In genomic region chr7:131692131-131692960, GRCh38 we compare ENCODE assay signal across 8 cellular contexts.
A peak's percentile ranks its signal among the peaks of the same experiment; 100 is the strongest.
DNase-seq lines count a peak whose midpoint lies in the region; ATAC-seq and TF ChIP-seq lines count a peak whose summit lies in the region.

No MANE protein-coding gene starts in this region.

- no peak overlapping the region for H3K9ac ChIP-seq in OCI-LY3 (ENCODE audit: low read length)

- H3K27me3 Mint-ChIP-seq in HFFc6 (ENCODE audit: insufficient read depth), result peaks cover 21% of the 10 kb centered on the region

- H3K79me2 ChIP-seq in OCI-LY3 (ENCODE audit: low read length) (no peaks in the 10 kb centered on the region), hepatocyte (no peaks in the 10 kb centered on the region)

- H3K27me3 ChIP-seq in OCI-LY3 (ENCODE audit: low read depth, low read length) (peaks cover 6% of the 10 kb centered on the region; the same call in 1 of the 2 replicates), hepatocyte (peaks cover 10% of the 10 kb centered on the region), gastrocnemius medialis (peaks cover 7 to 13% (median 12%) of the 10 kb centered on the region in 3 donors)

- H3K9me3 Mint-ChIP-seq in HFFc6, result no peaks in the 10 kb centered on the region
- H3K9me3 Mint-ChIP-seq in activated naive CD4-positive, alpha-beta T cell treated with anti-CD3 and anti-CD28 coated beads, Interleukin-2, amount 50 U/mL, for 72 hours, result no peaks in the 10 kb centered on the region

- H2AFZ ChIP-seq in OCI-LY3 (ENCODE audit: low read depth, low read length) (0 out of 2 replicates have a peak overlapping the region, but pooled peaks have one; percentile 33), hepatocyte (no peak overlapping the region)

- 29% methylated on average over 30 of the region's 30 CpGs for WGBS in hepatocyte (ENCODE audit: low lambda C conversion rate, missing lambda C conversion rate)

- H3K4me3 ChIP-seq in OCI-LY3 (ENCODE audit: low read length) (peak overlapping the region; percentile 49), hepatocyte (no peak overlapping the region), gastrocnemius medialis (no peak overlapping the region)

- H3K36me3 ChIP-seq in OCI-LY3 (replicated peaks; ENCODE audit: low read depth, low read length), result no peaks in the 10 kb centered on the region
- no peaks in the 10 kb centered on the region for H3K36me3 ChIP-seq in hepatocyte (replicated peaks; ENCODE audit: insufficient read depth, low read depth)
- H3K36me3 ChIP-seq in gastrocnemius medialis, result no peaks in the 10 kb centered on the region

- no peaks in the 10 kb centered on the region for H3K36me3 Mint-ChIP-seq in HFFc6 (ENCODE audit: low read depth)
- H3K36me3 Mint-ChIP-seq in activated naive CD4-positive, alpha-beta T cell treated with anti-CD3 and anti-CD28 coated beads, Interleukin-2, amount 50 U/mL, for 72 hours, result no peaks in the 10 kb centered on the region

- H3K27ac Mint-ChIP-seq in HFFc6, result no peak overlapping the region
- no peak overlapping the region for H3K27ac Mint-ChIP-seq in activated naive CD4-positive, alpha-beta T cell treated with anti-CD3 and anti-CD28 coated beads, Interleukin-2, amount 50 U/mL, for 72 hours

- DNase-seq in Caki2 (ENCODE audit: low read depth), result peak; percentile 35
- no peak for DNase-seq in HFFc6
- DNase-seq in activated naive CD4-positive, alpha-beta T cell treated with anti-CD3 and anti-CD28 coated beads, Interleukin-2, amount 50 U/mL, for 72 hours (ENCODE audit: low spot score in 2 of 2), result peak; percentile 62 to 74
- peak; percentile 86 for DNase-seq in hepatocyte (ENCODE audit: low spot score)
- DNase-seq in gastrocnemius medialis, result peak in 1 of 2 donors; percentile 14
- no peak for DNase-seq in GF-D8 (lab: John Stamatoyannopoulos, UW)

- H3K9me2 ChIP-seq in hepatocyte (replicated peaks; ENCODE audit: insufficient read depth), result no peaks in the 10 kb centered on the region

- in situ Hi-C loops in Caki2 (cut with HindIII; ENCODE audit: low pct_unique_long_range_greater_than_20kb, low sequenced_read_pairs), result no loop called here
- in situ Hi-C loops in gastrocnemius medialis (cut with MboI; ENCODE audit: low sequenced_read_pairs in 4 of 4), result loop anchor here in 2 of 4 donors (25.0 kb wide), 1 partner anchor 895 kb away; the partner anchor contains the start of gene PLXNA4 (in 2 of the 2)

- H3K4me2 ChIP-seq in OCI-LY3 (ENCODE audit: low read length) (peak overlapping the region; percentile 55), hepatocyte (peak overlapping the region; percentile 58)

- peak; percentile 57 to 80 for ATAC-seq in activated naive CD4-positive, alpha-beta T cell treated with anti-CD3 and anti-CD28 coated beads, Interleukin-2, amount 50 U/mL, for 72 hours
- peak; percentile 30 to 47 for ATAC-seq in gastrocnemius medialis
- no peak for ATAC-seq in HG03520 (IDR thresholded peaks at IDR 0.05; ENCODE audit: unreplicated experiment)

- H3K4me1 ChIP-seq in OCI-LY3 (ENCODE audit: low read length) (peaks cover 5% of the 10 kb centered on the region; the same call in 1 of the 2 replicates), hepatocyte (ENCODE audit: insufficient read depth) (no peaks in the 10 kb centered on the region), gastrocnemius medialis (no peaks in the 10 kb centered on the region)

- H4K20me1 ChIP-seq in OCI-LY3 (ENCODE audit: insufficient read depth, low read length) (no peaks in the 10 kb centered on the region), hepatocyte (ENCODE audit: insufficient read depth, poor library complexity, severe bottlenecking) (no peaks in the 10 kb centered on the region)

- no peak overlapping the region for H3K27ac ChIP-seq in OCI-LY3 (ENCODE audit: low read length)
- H3K27ac ChIP-seq in hepatocyte, result no peak overlapping the region
- H3K27ac ChIP-seq in gastrocnemius medialis, result no peak overlapping the region

- TF ChIP-seq CTCF in HFFc6 (IDR thresholded peaks at IDR 0.05) (peak; percentile 98), OCI-LY3 (IDR thresholded peaks at IDR 0.05; ENCODE audit: low read depth, low read length) (peak; percentile 90), hepatocyte (IDR thresholded peaks at IDR 0.05; ENCODE audit: poor library complexity) (peak; percentile 98), gastrocnemius medialis (IDR thresholded peaks at IDR 0.05 in 4 of 5, conservative IDR thresholded peaks at IDR 0.05 in 1 of 5) (peak; percentile 25 to 78 (median 55))

- H3K4me1 Mint-ChIP-seq in HFFc6 (ENCODE audit: low read depth), result peaks cover 5% of the 10 kb centered on the region; the same call in 1 of the 2 replicates

- TF ChIP-seq POLR2A in gastrocnemius medialis (IDR thresholded peaks at IDR 0.05), result no peak

- intact Hi-C loops in gastrocnemius medialis (cut with DNase I; ENCODE audit: low total_unique reads), result no loop called here

- H3K9me3 ChIP-seq in OCI-LY3 (ENCODE audit: insufficient read depth, low read length) (no peaks in the 10 kb centered on the region), hepatocyte (ENCODE audit: low read depth) (no peaks in the 10 kb centered on the region), gastrocnemius medialis (no peaks in the 10 kb centered on the region)

- no peak overlapping the region for H3K4me3 Mint-ChIP-seq in HFFc6

Comparison
In these comparisons a context has a peak if more than half of its experiments do, and no peak if none do; other contexts are left out.
1. DNase-seq: peak in Caki2 (single experiment), activated naive CD4-positive, alpha-beta T cell treated with anti-CD3 and anti-CD28 coated beads, Interleukin-2, amount 50 U/mL, for 72 hours (2 of 2) and hepatocyte (single experiment); none in HFFc6 (single experiment) and GF-D8 (single experiment).
2. Peak in every context shown above with its lines, with median percentiles within 50 percentile points of each other: CTCF ChIP-seq.